ENCODE assay signal across 10 cellular contexts in genomic region chr16:84608281-84608680, GRCh38. TPM values are rescaled to one million over a fixed set of nuclear protein-coding genes. Genes with fewer than 3 reads are reported as not detected.
DNase-seq lines count a peak whose midpoint lies in the region; ATAC-seq and TF ChIP-seq lines count a peak whose summit lies in the region.
"Had no signal": no experiment of that assay in that cellular context is flagged by ENCODE, and none has a peak within 500 bp of the region (broad histone marks: within the 10 kb centered on the region; RNA-seq: fewer than 3 reads in every experiment).

No MANE protein-coding gene starts in this region.

- peak overlapping the region; percentile 44 for H3K4me3 ChIP-seq in OCI-LY3 (ENCODE audit: low read length)

- no peak for DNase-seq in activated CD4-positive, CD25-positive, alpha-beta regulatory T cell (lab: John Stamatoyannopoulos, UW)
- DNase-seq in central memory CD4-positive, alpha-beta T cell = peak; percentile 69
- DNase-seq in stimulated activated naive CD4-positive, alpha-beta T cell treated with Interleukin-2 at 50 U/mL for 16 hours (lab: John Stamatoyannopoulos, UW) = peak; percentile 51
- no peak for DNase-seq in left lobe of liver (ENCODE audit: low spot score)
- DNase-seq: GOT3, NCI-H1417 treated with DMSO at 0.1 percent for 48 hours had no signal

- peak overlapping the region; percentile 63 for H3K4me2 ChIP-seq in OCI-LY3 (ENCODE audit: low read length)

- H3K4me1 ChIP-seq in OCI-LY3 (ENCODE audit: low read length) = peaks cover 70% of the 10 kb centered on the region

- no peak for TF ChIP-seq CTCF in OCI-LY3 (IDR thresholded peaks at IDR 0.05; ENCODE audit: low read depth, low read length)

- H3K27me3 ChIP-seq in OCI-LY3 (ENCODE audit: low read depth, low read length) = no peaks in the 10 kb centered on the region

- peak overlapping the region; percentile 91 for H3K27ac ChIP-seq in OCI-LY3 (ENCODE audit: low read length)

- ATAC-seq in activated CD4-positive, CD25-positive, alpha-beta regulatory T cell treated with anti-CD3 and anti-CD28 coated beads, Interleukin-2, amount 50 U/mL, for 24 hours = peak; percentile 46 to 52
- no peak for ATAC-seq in left lobe of liver
- ATAC-seq in HG03025 (IDR thresholded peaks at IDR 0.05; ENCODE audit: low FRiP score, unreplicated experiment) = no peak
- ATAC-seq in GM21360 (IDR thresholded peaks at IDR 0.05; ENCODE audit: unreplicated experiment) = no peak

- peaks cover 58% of the 10 kb centered on the region for H4K20me1 ChIP-seq in OCI-LY3 (ENCODE audit: insufficient read depth, low read length)

- peak overlapping the region; percentile 44 for H3K9ac ChIP-seq in OCI-LY3 (ENCODE audit: low read length)

- no peak overlapping the region for H2AFZ ChIP-seq in OCI-LY3 (ENCODE audit: low read depth, low read length)

- peaks cover 42% of the 10 kb centered on the region for H3K9me3 ChIP-seq in OCI-LY3 (ENCODE audit: insufficient read depth, low read length)

- H3K79me2 ChIP-seq in OCI-LY3 (ENCODE audit: low read length) = peaks cover 95% of the 10 kb centered on the region

- H3K36me3 ChIP-seq in OCI-LY3 (replicated peaks; ENCODE audit: low read depth, low read length) = peaks cover 87% of the 10 kb centered on the region

RNA-seq across cellular contexts. Expression of gene COTL1, which starts 9.6 kb away (rescaled TPM):
- total RNA-seq in left lobe of liver = 15.9 TPM

RNA-seq across cellular contexts. Expression of gene KLHL36, which starts 40.0 kb away (rescaled TPM):
- total RNA-seq in left lobe of liver = 26.8 TPM

Comparison
In these comparisons a context has a peak if more than half of its experiments do, and no peak if none do; other contexts are left out.
1. ATAC-seq: peak in activated CD4-positive, CD25-positive, alpha-beta regulatory T cell treated with anti-CD3 and anti-CD28 coated beads, Interleukin-2, amount 50 U/mL, for 24 hours (2 of 2); none in left lobe of liver (single experiment), HG03025 (single experiment) and GM21360 (single experiment).
2. DNase-seq: peak in central memory CD4-positive, alpha-beta T cell (single experiment) and stimulated activated naive CD4-positive, alpha-beta T cell treated with Interleukin-2 at 50 U/mL for 16 hours (single experiment); none in activated CD4-positive, CD25-positive, alpha-beta regulatory T cell (0 of 4) and left lobe of liver (single experiment).